In genomic region chr11:18720086-18720810, GRCh38 we compare ENCODE assay signal across 10 cellular contexts. TPM values are rescaled to one million over a fixed set of nuclear protein-coding genes. Genes with fewer than 3 reads are reported as not detected.
A peak's percentile ranks its signal among the peaks of the same experiment; 100 is the strongest.
DNase-seq lines count a peak whose midpoint lies in the region; ATAC-seq and TF ChIP-seq lines count a peak whose summit lies in the region.
"Had no signal": no experiment of that assay in that cellular context is flagged by ENCODE, and none has a peak within 500 bp of the region (broad histone marks: within the 10 kb centered on the region; RNA-seq: fewer than 3 reads in every experiment).

No MANE protein-coding gene starts in this region.

- no peak for DNase-seq in left ventricle myocardium inferior
- no peak for DNase-seq in Right ventricle myocardium superior
- peak; percentile 23 for DNase-seq in amniotic epithelial cell (ENCODE audit: low read depth)
- peak; percentile 46 for DNase-seq in medulla oblongata (ENCODE audit: extremely low spot score)
- DNase-seq in type B pancreatic cell (ENCODE audit: extremely low spot score, unreplicated experiment), result no peak
- DNase-seq in foreskin melanocyte, result no peak
- DNase-seq in NCI-H2107 (lab: John Stamatoyannopoulos, UW), result no peak
- DNase-seq: KBM-7 had no signal

- H3K27ac Mint-ChIP-seq in type B pancreatic cell, result peak overlapping the region; percentile 35

- H3K36me3 Mint-ChIP-seq in type B pancreatic cell, result no peaks in the 10 kb centered on the region

- peak overlapping the region; percentile 80 for H3K4me3 ChIP-seq in left ventricle myocardium inferior

- H3K27me3 Mint-ChIP-seq in type B pancreatic cell, result peaks cover 29% of the 10 kb centered on the region

- no peaks in the 10 kb centered on the region for H3K36me3 ChIP-seq in left ventricle myocardium inferior

- ATAC-seq in Right ventricle myocardium superior (ENCODE audit: poor library complexity) (no peak), GM21528 (IDR thresholded peaks at IDR 0.05; ENCODE audit: low FRiP score, unreplicated experiment) (no peak)

- peak overlapping the region; percentile 72 for H3K27ac ChIP-seq in left ventricle myocardium inferior (replicated peaks)

- intact Hi-C loops in left ventricle myocardium inferior (cut with micrococcal nuclease), result no loop called here
- intact Hi-C loops in Right ventricle myocardium superior (cut with DNase I), result no loop called here

- H3K4me3 Mint-ChIP-seq in type B pancreatic cell, result peak overlapping the region; percentile 92

- no peaks in the 10 kb centered on the region for H3K27me3 ChIP-seq in left ventricle myocardium inferior (ENCODE audit: low read depth)

- peaks cover 19% of the 10 kb centered on the region for H3K4me1 ChIP-seq in left ventricle myocardium inferior

- H3K9me3 Mint-ChIP-seq in type B pancreatic cell, result no peaks in the 10 kb centered on the region

- no peaks in the 10 kb centered on the region for H3K9me3 ChIP-seq in left ventricle myocardium inferior (replicated peaks)

- no peak for TF ChIP-seq CTCF in left ventricle myocardium inferior (IDR thresholded peaks at IDR 0.05; ENCODE audit: borderline replicate concordance)
- TF ChIP-seq CTCF in type B pancreatic cell (conservative IDR thresholded peaks at IDR 0.05), result no peak

- H3K4me1 Mint-ChIP-seq in type B pancreatic cell (ENCODE audit: unreplicated experiment), result peaks cover 17% of the 10 kb centered on the region

RNA-seq across cellular contexts. Expression of gene IGSF22, which starts 5.7 kb away (rescaled TPM):
- total RNA-seq in left ventricle myocardium inferior (0.49 TPM), Right ventricle myocardium superior (0.86 TPM), type B pancreatic cell (ENCODE audit: low replicate concordance) (0.07 and 0.26 TPM in 2 replicates)
- total RNA-seq: pulmonary artery endothelial cell had no signal

RNA-seq across cellular contexts. Expression of gene TMEM86A, which starts 21.7 kb away (rescaled TPM):
- total RNA-seq in left ventricle myocardium inferior, result 5.4 TPM
- total RNA-seq in Right ventricle myocardium superior, result 4.3 TPM
- total RNA-seq in type B pancreatic cell (ENCODE audit: low replicate concordance), result 3.6 and 6.5 TPM in 2 replicates

Comparison
In these comparisons a context has a peak if more than half of its experiments do, and no peak if none do; other contexts are left out.
1. DNase-seq: peak in amniotic epithelial cell (single experiment) and medulla oblongata (single experiment); none in left ventricle myocardium inferior (single experiment), Right ventricle myocardium superior (single experiment), type B pancreatic cell (single experiment), foreskin melanocyte (single experiment) and NCI-H2107 (single experiment).